In the genomic region with DNA sequence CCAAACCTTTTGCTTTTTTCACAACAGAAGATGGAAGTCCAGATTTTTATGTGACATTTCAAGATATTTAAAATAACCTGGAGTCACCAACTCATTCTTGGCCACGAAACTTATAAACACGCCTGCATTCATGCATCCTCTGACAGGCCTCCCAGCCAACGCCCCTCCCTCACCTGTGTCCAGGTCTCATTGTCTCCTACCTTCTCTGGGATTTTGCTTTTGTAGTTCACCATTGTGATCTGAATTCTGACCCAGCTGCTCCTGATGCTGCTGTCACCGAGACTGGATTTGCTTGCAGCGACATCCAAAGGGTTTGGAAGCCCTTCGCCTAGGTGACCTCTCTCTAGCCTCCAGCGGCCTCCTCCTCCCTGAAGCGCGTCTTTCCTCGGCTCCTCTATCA, we compare ENCODE assay signal across 22 cellular contexts. TPM values are rescaled to one million over a fixed set of nuclear protein-coding genes. Genes with fewer than 3 reads are reported as not detected.
DNase-seq lines count a peak whose midpoint lies in the region; TF ChIP-seq lines count a peak whose summit lies in the region.
"Had no signal": no experiment of that assay in that cellular context is flagged by ENCODE, and none has a peak within 500 bp of the region (broad histone marks: within the 10 kb centered on the region; RNA-seq: fewer than 3 reads in every experiment).

No MANE protein-coding gene starts in this region.

- no peak overlapping the region for H3K14ac ChIP-seq in neuronal stem cell (ENCODE audit: low read length)

- H3K18ac ChIP-seq in neuronal stem cell (ENCODE audit: low read length) = peak overlapping the region; percentile 25

- no peak overlapping the region for H4K8ac ChIP-seq in neuronal stem cell (ENCODE audit: low read depth, low read length)

- no peak overlapping the region for H2BK15ac ChIP-seq in neuronal stem cell (ENCODE audit: low read length)

- H3K79me1 ChIP-seq in neuronal stem cell (ENCODE audit: low read depth, low read length) = no peaks in the 10 kb centered on the region

- H3K36me3 ChIP-seq in neuronal stem cell (replicated peaks in 1 of 2; ENCODE audit: control insufficient read depth in 2 of 2, insufficient read depth in 2 of 2, low read length in 2 of 2) (peaks cover 0 to 4% of the 10 kb centered on the region in 2 donors), osteoblast (ENCODE audit: insufficient read depth, low read length) (no peaks in the 10 kb centered on the region)
- H3K36me3 ChIP-seq: BE2C had no signal

- H2BK12ac ChIP-seq in neuronal stem cell (ENCODE audit: low read length) = no peak overlapping the region

- no peak overlapping the region for H4K91ac ChIP-seq in neuronal stem cell (ENCODE audit: low read depth, low read length, poor library complexity)

- no peaks in the 10 kb centered on the region for H3K79me2 ChIP-seq in osteoblast (ENCODE audit: insufficient read depth, low read length)

- no CpG with 5 or more reads among the region's 10 CpGs for WGBS in neuronal stem cell (ENCODE audit: extremely low coverage in 2 of 2, insufficient read length in 2 of 2, insufficient replicate concordance in 1 of 2), 2 donors

- no peak overlapping the region for H3K4me2 ChIP-seq in neuronal stem cell (ENCODE audit: insufficient read depth, low read length, poor library complexity, severe bottlenecking)
- no peak overlapping the region for H3K4me2 ChIP-seq in osteoblast (ENCODE audit: insufficient read depth, low read length)
- H3K4me2 ChIP-seq: BLaER1 had no signal

- no peak overlapping the region for H3K9ac ChIP-seq in neuronal stem cell (ENCODE audit: low read depth, low read length, poor library complexity)
- H3K9ac ChIP-seq: BLaER1 had no signal

- H3K27ac ChIP-seq in neuronal stem cell (replicated peaks; ENCODE audit: low read length) (no peak overlapping the region), osteoblast (ENCODE audit: low read depth, low read length) (no peak overlapping the region)
- H3K27ac ChIP-seq: BLaER1 had no signal

- H2BK5ac ChIP-seq in neuronal stem cell (ENCODE audit: low read length) = no peak overlapping the region

- H3K4me1 ChIP-seq in neuronal stem cell (ENCODE audit: control insufficient read depth in 2 of 2, insufficient read depth in 1 of 2, low read depth in 1 of 2, low read length in 2 of 2) = peaks cover 3 to 14% of the 10 kb centered on the region in 2 donors
- H3K4me1 ChIP-seq in osteoblast (ENCODE audit: insufficient read depth, low read length) = no peaks in the 10 kb centered on the region
- H3K4me1 ChIP-seq: BE2C, BLaER1 had no signal

- no peaks in the 10 kb centered on the region for H4K20me1 ChIP-seq in osteoblast (ENCODE audit: insufficient read depth, low read length)
- H4K20me1 ChIP-seq: BLaER1 had no signal

- H3K4ac ChIP-seq in neuronal stem cell (ENCODE audit: low read length) = no peak overlapping the region

- H2AFZ ChIP-seq in neuronal stem cell (ENCODE audit: low read length) = no peak overlapping the region
- H2AFZ ChIP-seq in osteoblast (ENCODE audit: low read length) = no peak overlapping the region

- DNase-seq in neuronal stem cell (ENCODE audit: low spot score) (no peak), osteoblast (ENCODE audit: insufficient read length, low spot score, missing footprints) (peak; percentile 65), hippocampal formation (lab: John Stamatoyannopoulos, UW) (no peak), pons (ENCODE audit: low spot score) (no peak), NCI-H2171 treated with DMSO at 0.1 percent for 48 hours (lab: John Stamatoyannopoulos, UW) (no peak)
- DNase-seq: 8988T; ACHN; BE2C; C1 segment of cervical spinal cord; CD4-positive, alpha-beta memory T cell; CD4-positive, CD25-positive, alpha-beta regulatory T cell; CD8-positive, alpha-beta memory T cell; COR-L47; DMS 273 treated with DMSO at 0.1 percent for 48 hours; DMS153; DMS53; DMS79; DND-41; EL; GDM1 had no signal

- peaks cover 31 to 57% (median 51%) of the 10 kb centered on the region in 3 experiments for H3K27me3 ChIP-seq in neuronal stem cell (ENCODE audit: control insufficient read depth in 3 of 3, insufficient read depth in 3 of 3, low read depth in 1 of 3, low read length in 3 of 3)
- H3K27me3 ChIP-seq in osteoblast (ENCODE audit: insufficient read depth, low read length) = peaks cover 41% of the 10 kb centered on the region
- H3K27me3 ChIP-seq: BLaER1 had no signal

- H3K4me3 ChIP-seq in neuronal stem cell (ENCODE audit: low read length in 2 of 2) = no peak overlapping the region
- H3K4me3 ChIP-seq in osteoblast (ENCODE audit: insufficient read depth, low read length) = no peak overlapping the region
- H3K4me3 ChIP-seq: BLaER1, GM12878 had no signal

- H3K9me3 ChIP-seq in neuronal stem cell (replicated peaks in 1 of 2; ENCODE audit: control insufficient read depth in 2 of 2, insufficient read depth in 1 of 2, low read depth in 1 of 2, low read length in 2 of 2) = peaks cover 0 to 8% of the 10 kb centered on the region in 2 donors
- H3K9me3 ChIP-seq in osteoblast (ENCODE audit: low read depth, low read length) = no peaks in the 10 kb centered on the region
- H3K9me3 ChIP-seq: BE2C had no signal

- no peak overlapping the region for H2AK5ac ChIP-seq in neuronal stem cell (ENCODE audit: low read depth, low read length)

- H2BK120ac ChIP-seq in neuronal stem cell (ENCODE audit: low read depth, low read length) = no peak overlapping the region

- TF ChIP-seq CTCF in osteoblast (IDR thresholded peaks at IDR 0.05; ENCODE audit: extremely low read depth, low read depth, low read length) = no peak

- H3K23ac ChIP-seq in neuronal stem cell (ENCODE audit: low read depth, low read length, poor library complexity) = no peak overlapping the region

RNA-seq across cellular contexts. Expression of gene ZNF467, which starts 10.8 kb away (rescaled TPM):
- polyA plus RNA-seq in neuronal stem cell (2013, experiment 1 of 2) = 6.2 TPM
- polyA plus RNA-seq in neuronal stem cell (2013, experiment 2 of 2) = 6.1 TPM
- not detected in 2 replicates for total RNA-seq in osteoblast
- total RNA-seq: GM12878 had no signal
- polyA plus RNA-seq: GM12878 had no signal
